8 cellular contexts compared by ENCODE assay signal in the genomic region with DNA sequence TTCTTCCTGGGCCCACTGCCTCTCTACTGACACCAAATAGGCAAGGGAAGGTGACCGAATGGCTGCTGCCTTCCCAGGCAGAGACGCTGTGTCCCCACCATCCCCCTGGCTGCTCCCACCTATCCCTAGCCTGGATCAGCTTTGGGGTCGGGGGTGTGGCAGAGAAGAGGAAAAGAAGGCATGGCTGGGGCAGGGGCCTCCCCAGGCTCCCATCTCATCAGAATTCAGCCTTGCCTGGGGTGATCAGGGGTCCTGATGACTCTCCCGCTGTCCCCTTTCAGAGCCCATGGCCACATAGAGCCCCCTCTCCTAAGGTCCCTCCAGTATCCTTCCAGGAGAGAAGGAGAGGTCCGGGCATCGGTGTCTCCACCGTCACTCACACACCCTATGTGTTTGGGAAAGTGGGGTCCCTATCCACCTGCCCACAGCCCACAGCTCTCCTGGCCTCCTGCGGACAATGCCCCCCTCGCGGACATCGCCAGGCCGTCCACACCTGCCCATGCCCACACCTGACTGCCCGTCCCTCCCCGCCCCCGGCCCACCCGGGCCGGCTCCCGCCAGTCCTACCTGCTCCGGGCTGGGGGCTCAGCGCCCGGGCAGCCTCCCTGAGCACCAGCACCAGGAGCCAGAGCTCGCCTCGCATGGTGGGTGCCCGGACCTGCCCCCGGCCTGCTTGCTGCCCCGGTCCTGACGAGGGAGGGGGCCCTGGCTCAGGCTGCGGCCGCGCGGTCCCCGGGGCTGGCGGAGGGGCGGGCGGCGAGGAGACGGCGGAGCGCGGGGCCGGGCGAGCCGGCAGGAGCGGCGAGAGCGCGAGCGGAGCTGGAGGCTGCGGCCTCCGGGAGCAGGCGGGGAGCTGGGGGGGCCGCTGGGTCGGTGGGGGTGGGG. TPM values are rescaled to one million over a fixed set of nuclear protein-coding genes. Genes with fewer than 3 reads are reported as not detected.
DNase-seq lines count a peak whose midpoint lies in the region; ATAC-seq, FAIRE-seq and TF ChIP-seq lines count a peak whose summit lies in the region.

PLXDC1 (minus strand) TSS at position 843 of the 885 bp plus-strand sequence; CDS start at position 643, 200 bp downstream.

- no peak within 1 kb of the TSS; the same call in 1 of the 2 replicates for H3K9ac ChIP-seq in IMR-90 (ENCODE audit: low read depth, low read length)

- no peak for TF ChIP-seq RAD21 in IMR-90 (IDR thresholded peaks at IDR 0.05; ENCODE audit: low read length)

- no TSS peak for BruUV-seq in IMR-90 (replicated peaks; lab: Mats Ljungman, UMichigan)

- no peak within 1 kb of the TSS for H4K5ac ChIP-seq in IMR-90 (ENCODE audit: low read depth, low read length)

- no peak within 1 kb of the TSS for H3K4ac ChIP-seq in IMR-90 (ENCODE audit: low read depth, low read length)

- ATAC-seq in IMR-90 (ENCODE audit: low read depth) (no peak), GM21717 (IDR thresholded peaks at IDR 0.05; ENCODE audit: unreplicated experiment) (no peak), GM18907 (IDR thresholded peaks at IDR 0.05; ENCODE audit: unreplicated experiment) (no peak)
- no peak for ATAC-seq in stimulated activated effector memory CD8-positive, alpha-beta T cell treated with anti-CD3 and anti-CD28 coated beads, Interleukin-12 subunit alpha, Interleukin-12 subunit beta, amount 100 ng/mL, for 72 hours

- no peak for DNase-seq in IMR-90
- DNase-seq in activated naive CD4-positive, alpha-beta T cell treated with anti-CD3 and anti-CD28 coated beads, Interleukin-2, amount 50 U/mL, for 16 hours = peak; percentile 23
- DNase-seq in stimulated activated effector memory CD8-positive, alpha-beta T cell treated with anti-CD3 and anti-CD28 coated beads, Interleukin-12 subunit alpha, Interleukin-12 subunit beta, amount 100 ng/mL, for 72 hours (ENCODE audit: low spot score in 2 of 2) = peak in 1 of 2 donors; percentile 57
- DNase-seq in RCC 7860 (ENCODE audit: low spot score) = no peak
- no peak for DNase-seq in NCI-H446 (lab: John Stamatoyannopoulos, UW)

- no peak for TF ChIP-seq POLR2A in IMR-90 (IDR thresholded peaks at IDR 0.05; ENCODE audit: low read depth, low read length)

- CTCF ChIA-PET in IMR-90 (lab: Yijun Ruan, JAX) = interaction anchor here (1.4 kb wide), 1 partner anchor 168 kb away, joined by 7 read pairs; no protein-coding TSS in a partner anchor

- H3K4me3 ChIP-seq in IMR-90 (ENCODE audit: insufficient read depth, low read depth, low read length) = peak within 1 kb of the TSS; percentile 42
- peak within 1 kb of the TSS; percentile 98 for H3K4me3 ChIP-seq in iPS-11a (ENCODE audit: low read depth, low read length)

- no peak for TF ChIP-seq CTCF in IMR-90 (conservative IDR thresholded peaks at IDR 0.05; ENCODE audit: low read depth, low read length)

- POLR2A ChIA-PET in IMR-90 (lab: Charles Lee; ENCODE audit: unreplicated experiment) = no interaction called here

- H3K27me3 ChIP-seq in IMR-90 (ENCODE audit: control insufficient read depth, insufficient read depth, low read length) = peaks cover 20% of the 10 kb centered on the region

- in situ Hi-C loops in IMR-90 (cut with MboI; ENCODE audit: low sequenced_read_pairs) = loop anchor here (5.0 kb wide), 1 partner anchor 169 kb away; no protein-coding TSS in a partner anchor

- dilution Hi-C loops in IMR-90 (cut with HindIII; ENCODE audit: low sequenced_read_pairs, unreplicated experiment) = no loop called here

- H2AFZ ChIP-seq in IMR-90 (replicated peaks; ENCODE audit: low read length, poor library complexity) = peak within 1 kb of the TSS; percentile 90

- no peak within 1 kb of the TSS for H3K18ac ChIP-seq in IMR-90 (ENCODE audit: low read depth, low read length)

- FAIRE-seq in RCC 7860 (lab: Jason Lieb, UNC) = no peak

- H4K91ac ChIP-seq in IMR-90 (ENCODE audit: insufficient read depth, low read depth, low read length) = no peak within 1 kb of the TSS

- H2AK9ac ChIP-seq in IMR-90 (replicated peaks; ENCODE audit: low read depth, low read length, poor library complexity) = no peak within 1 kb of the TSS

- no peaks in the 10 kb centered on the region for H3K9me3 Mint-ChIP-seq in stimulated activated effector memory CD8-positive, alpha-beta T cell treated with anti-CD3 and anti-CD28 coated beads, Interleukin-12 subunit alpha, Interleukin-12 subunit beta, amount 100 ng/mL, for 72 hours

- 20% methylated on average over 1 of the region's 53 CpGs; no CpG with 5 or more reads in 1 of the 2 experiments for WGBS in IMR-90 (ENCODE audit: extremely low coverage in 2 of 2, insufficient read length in 1 of 2), 2 experiments

- no peak within 1 kb of the TSS for H3K27ac ChIP-seq in IMR-90 (ENCODE audit: insufficient read depth, low read length)

- H3K9me3 ChIP-seq in IMR-90 (ENCODE audit: control insufficient read depth, insufficient read depth, low read length) = no peaks in the 10 kb centered on the region

- H2BK5ac ChIP-seq in IMR-90 (ENCODE audit: low read depth, low read length, poor library complexity, severe bottlenecking) = no peak within 1 kb of the TSS

- no peak within 1 kb of the TSS for H2BK15ac ChIP-seq in IMR-90 (ENCODE audit: low read depth, low read length)

- no peak within 1 kb of the TSS for H3K23ac ChIP-seq in IMR-90 (ENCODE audit: low read depth, low read length)

- peak within 1 kb of the TSS; percentile 97 for H3K4me3 Mint-ChIP-seq in stimulated activated effector memory CD8-positive, alpha-beta T cell treated with anti-CD3 and anti-CD28 coated beads, Interleukin-12 subunit alpha, Interleukin-12 subunit beta, amount 100 ng/mL, for 72 hours

- no peak within 1 kb of the TSS for H2AK5ac ChIP-seq in IMR-90 (ENCODE audit: low read depth, low read length)

- peak within 1 kb of the TSS; percentile 63; the same call in 1 of the 2 replicates for H3K4me2 ChIP-seq in IMR-90 (ENCODE audit: low read depth, low read length)

- peak within 1 kb of the TSS; percentile 100 for H3K27ac Mint-ChIP-seq in stimulated activated effector memory CD8-positive, alpha-beta T cell treated with anti-CD3 and anti-CD28 coated beads, Interleukin-12 subunit alpha, Interleukin-12 subunit beta, amount 100 ng/mL, for 72 hours

- no peaks in the 10 kb centered on the region; the same call in 1 of the 2 replicates for H3K4me1 ChIP-seq in IMR-90 (ENCODE audit: control insufficient read depth, insufficient read depth, low read length)

- no peak within 1 kb of the TSS for H2BK120ac ChIP-seq in IMR-90 (ENCODE audit: low read depth, low read length)

- intact Hi-C loops in IMR-90 (cut with micrococcal nuclease) = no loop called here

- H3K79me1 ChIP-seq in IMR-90 (ENCODE audit: low read depth in 1 of 2, low read length in 2 of 2) = no peaks in the 10 kb centered on the region

- peaks cover 40% of the 10 kb centered on the region for H3K36me3 Mint-ChIP-seq in stimulated activated effector memory CD8-positive, alpha-beta T cell treated with anti-CD3 and anti-CD28 coated beads, Interleukin-12 subunit alpha, Interleukin-12 subunit beta, amount 100 ng/mL, for 72 hours

- H3K9me1 ChIP-seq in IMR-90 (ENCODE audit: insufficient read depth, low read length) = no peaks in the 10 kb centered on the region

- peaks cover 4% of the 10 kb centered on the region; the same call in 1 of the 2 replicates for H4K20me1 ChIP-seq in IMR-90 (ENCODE audit: insufficient read depth, low read length)

- H3K4me1 Mint-ChIP-seq in stimulated activated effector memory CD8-positive, alpha-beta T cell treated with anti-CD3 and anti-CD28 coated beads, Interleukin-12 subunit alpha, Interleukin-12 subunit beta, amount 100 ng/mL, for 72 hours = peaks cover 42% of the 10 kb centered on the region

- H3K14ac ChIP-seq in IMR-90 (replicated peaks; ENCODE audit: low read depth, low read length) = no peak within 1 kb of the TSS

- H4K8ac ChIP-seq in IMR-90 (ENCODE audit: low read depth in 2 of 2, low read length in 2 of 2) = no peak within 1 kb of the TSS

- no peak within 1 kb of the TSS for H2BK20ac ChIP-seq in IMR-90 (ENCODE audit: low read depth, low read length)

- H3K36me3 ChIP-seq in IMR-90 (ENCODE audit: control insufficient read depth, insufficient read depth, low read length) = no peaks in the 10 kb centered on the region

- no peak within 1 kb of the TSS for H3K56ac ChIP-seq in IMR-90 (ENCODE audit: extremely low read depth, insufficient read depth, low read length)

TF ChIP-seq in IMR-90, 13 proteins besides CTCF, POLR2A, EP300 and RAD21:
- TF ChIP-seq MAZ (IDR thresholded peaks at IDR 0.05; ENCODE audit: borderline replicate concordance, low read depth, low read length) (no peak; the same call in 1 of the 2 replicates), CHD1 (IDR thresholded peaks at IDR 0.05; ENCODE audit: low read depth, low read length) (no peak), RFX5 (IDR thresholded peaks at IDR 0.05; ENCODE audit: low read depth, low read length) (no peak), MXI1 (IDR thresholded peaks at IDR 0.05; ENCODE audit: borderline replicate concordance, low read depth, low read length) (no peak), SMC3 (IDR thresholded peaks at IDR 0.05; ENCODE audit: low read depth, low read length) (no peak), NFE2L2 (IDR thresholded peaks at IDR 0.05; ENCODE audit: low read depth, low read length) (no peak), MAFK (IDR thresholded peaks at IDR 0.05; ENCODE audit: low read depth, low read length) (no peak), CEBPB (IDR thresholded peaks at IDR 0.05; ENCODE audit: low read depth, low read length) (no peak), RCOR1 (IDR thresholded peaks at IDR 0.05; ENCODE audit: insufficient replicate concordance, low read length) (no peak), FOS (IDR thresholded peaks at IDR 0.05; ENCODE audit: low read depth, low read length) (no peak)
- TF ChIP-seq, protein P1, sequence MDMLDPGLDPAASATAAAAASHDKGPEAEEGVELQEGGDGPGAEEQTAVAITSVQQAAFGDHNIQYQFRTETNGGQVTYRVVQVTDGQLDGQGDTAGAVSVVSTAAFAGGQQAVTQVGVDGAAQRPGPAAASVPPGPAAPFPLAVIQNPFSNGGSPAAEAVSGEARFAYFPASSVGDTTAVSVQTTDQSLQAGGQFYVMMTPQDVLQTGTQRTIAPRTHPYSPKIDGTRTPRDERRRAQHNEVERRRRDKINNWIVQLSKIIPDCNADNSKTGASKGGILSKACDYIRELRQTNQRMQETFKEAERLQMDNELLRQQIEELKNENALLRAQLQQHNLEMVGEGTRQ (IDR thresholded peaks at IDR 0.05; ENCODE audit: low read depth, low read length) = no peak

RNA-seq across cellular contexts. Expression of gene PLXDC1, which starts in this region (rescaled TPM):
- total RNA-seq in IMR-90 (2012; rRNA removed) = under 0.01 and 0.28 TPM in 2 replicates
- 0.37 and 0.50 TPM in 2 replicates for polyA plus RNA-seq in IMR-90 (2012; rRNA removed)
- polyA plus RNA-seq in IMR-90 (2012; cell fraction: cytosol; rRNA removed) = 0.18 and 0.63 TPM in 2 replicates
- polyA plus RNA-seq in IMR-90 (2012; cell fraction: nucleus; rRNA removed; ENCODE audit: low replicate concordance) = 5.8 and 8.4 TPM in 2 replicates
